In the genomic region with DNA sequence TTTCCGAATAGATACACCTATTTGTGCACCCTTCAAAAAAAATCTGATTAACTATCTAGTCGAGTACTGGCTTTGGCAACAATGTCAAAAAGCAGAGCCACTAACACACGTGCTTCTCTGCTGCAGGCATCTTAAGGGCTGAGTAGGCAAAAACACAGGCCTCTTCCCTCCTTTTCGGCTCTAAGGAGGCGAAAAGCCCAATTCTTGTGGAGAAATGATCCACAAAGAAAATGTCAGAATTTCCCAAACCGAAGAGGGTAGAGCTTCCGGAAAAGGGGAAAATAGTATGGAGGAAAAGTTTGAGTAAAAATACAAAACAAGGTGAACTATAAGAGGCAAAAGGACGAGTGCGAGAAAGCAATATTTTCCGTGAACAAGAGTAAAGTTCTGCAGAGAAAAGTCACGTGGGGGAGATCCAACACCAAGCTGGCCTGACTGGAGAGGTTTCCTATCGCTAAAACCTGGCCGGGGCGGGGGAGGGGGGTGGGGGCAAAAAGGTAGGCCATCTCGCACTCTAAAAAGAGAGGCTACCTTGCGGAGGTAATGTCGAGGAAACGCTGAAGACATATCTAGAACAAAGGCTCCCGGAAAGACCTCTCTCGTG, we compare ENCODE assay signal across 7 cellular contexts. TPM values are rescaled to one million over a fixed set of nuclear protein-coding genes. Genes with fewer than 3 reads are reported as not detected.
A peak's percentile ranks its signal among the peaks of the same experiment; 100 is the strongest.
DNase-seq lines count a peak whose midpoint lies in the region; ATAC-seq and TF ChIP-seq lines count a peak whose summit lies in the region.

No MANE protein-coding gene starts in this region.

- H3K4me1 Mint-ChIP-seq in activated naive CD4-positive, alpha-beta T cell treated with anti-CD3 and anti-CD28 coated beads for 36 hours (ENCODE audit: low read depth), result peaks cover 29% of the 10 kb centered on the region

- H3K27ac Mint-ChIP-seq in activated naive CD4-positive, alpha-beta T cell treated with anti-CD3 and anti-CD28 coated beads for 36 hours, result peak overlapping the region; percentile 99

- H3K27me3 Mint-ChIP-seq in activated naive CD4-positive, alpha-beta T cell treated with anti-CD3 and anti-CD28 coated beads for 36 hours (ENCODE audit: low read depth), result peaks cover 8% of the 10 kb centered on the region

- no peaks in the 10 kb centered on the region for H3K9me3 Mint-ChIP-seq in activated naive CD4-positive, alpha-beta T cell treated with anti-CD3 and anti-CD28 coated beads for 36 hours

- no peak for TF ChIP-seq CTCF in GM20000 (IDR thresholded peaks at IDR 0.05; ENCODE audit: extremely low read depth, missing control alignments)
- TF ChIP-seq CTCF in LNCaP clone FGC (IDR thresholded peaks at IDR 0.05; ENCODE audit: control insufficient read depth, extremely low read depth, insufficient read depth), result no peak
- TF ChIP-seq CTCF in right atrium auricular region (IDR thresholded peaks at IDR 0.05), result no peak
- TF ChIP-seq CTCF in sigmoid colon (IDR thresholded peaks at IDR 0.05), result no peak

- ATAC-seq in HG03139 (IDR thresholded peaks at IDR 0.05; ENCODE audit: unreplicated experiment), result no peak

- H3K9me3 ChIP-seq in right atrium auricular region, result no peaks in the 10 kb centered on the region
- no peaks in the 10 kb centered on the region for H3K9me3 ChIP-seq in sigmoid colon

- H3K4me3 Mint-ChIP-seq in activated naive CD4-positive, alpha-beta T cell treated with anti-CD3 and anti-CD28 coated beads for 36 hours, result peak overlapping the region; percentile 84

- peak overlapping the region; percentile 95 for H3K4me3 ChIP-seq in LNCaP clone FGC (ENCODE audit: low read depth, low read length)
- peak overlapping the region; percentile 75 to 85 for H3K4me3 ChIP-seq in right atrium auricular region
- peak overlapping the region; percentile 69 to 83 (median 78) for H3K4me3 ChIP-seq in sigmoid colon

- DNase-seq in DMS79 (lab: John Stamatoyannopoulos, UW), result peak; percentile 12
- DNase-seq in GM20000 (ENCODE audit: low spot score), result peak; percentile 4
- no peak for DNase-seq in LNCaP clone FGC (ENCODE audit: low read depth)
- peak; percentile 25 for DNase-seq in activated naive CD4-positive, alpha-beta T cell treated with anti-CD3 and anti-CD28 coated beads for 36 hours
- DNase-seq in right atrium auricular region (ENCODE audit: low spot score), result no peak
- no peak for DNase-seq in sigmoid colon

- H3K4me1 ChIP-seq in right atrium auricular region (peaks cover 0 to 19% of the 10 kb centered on the region in 2 donors), sigmoid colon (peaks cover 0 to 27% (median 19%) of the 10 kb centered on the region in 4 donors)

- no peak for TF ChIP-seq EP300 in sigmoid colon (IDR thresholded peaks at IDR 0.05)

- peaks cover 30% of the 10 kb centered on the region for H3K36me3 ChIP-seq in right atrium auricular region
- peaks cover 0 to 31% (median 17%) of the 10 kb centered on the region in 4 donors for H3K36me3 ChIP-seq in sigmoid colon

- 0% methylated on average over 20 of the region's 20 CpGs for WGBS in sigmoid colon, 2 donors

- intact Hi-C loops in activated naive CD4-positive, alpha-beta T cell treated with anti-CD3 and anti-CD28 coated beads for 36 hours (cut with micrococcal nuclease), result loop anchor here (2.0 to 5.0 kb wide), 3 partner anchors 17 to 1205 kb away; no protein-coding TSS in a partner anchor
- intact Hi-C loops in sigmoid colon (cut with DNase I), result no loop called here

- H3K27ac ChIP-seq in right atrium auricular region (peak overlapping the region; percentile 76 to 84), sigmoid colon (peak overlapping the region; percentile 84 to 86 (median 86))

- no peak for TF ChIP-seq POLR2A in sigmoid colon (IDR thresholded peaks at IDR 0.05)

- CTCF ChIA-PET in activated naive CD4-positive, alpha-beta T cell treated with anti-CD3 and anti-CD28 coated beads for 36 hours (lab: Charles Lee), result interaction anchor here (0.6 to 1.5 kb wide), 4 partner anchors 12 to 670 kb away, joined by 3 to 5 read pairs (median 4); no protein-coding TSS in a partner anchor

- H3K36me3 Mint-ChIP-seq in activated naive CD4-positive, alpha-beta T cell treated with anti-CD3 and anti-CD28 coated beads for 36 hours (ENCODE audit: low read depth), result peaks cover 19% of the 10 kb centered on the region

- H3K27me3 ChIP-seq in right atrium auricular region, result no peaks in the 10 kb centered on the region
- no peaks in the 10 kb centered on the region for H3K27me3 ChIP-seq in sigmoid colon

RNA-seq across cellular contexts. Expression of a gene that starts 0.6 kb away (rescaled TPM):
- total RNA-seq in activated naive CD4-positive, alpha-beta T cell treated with anti-CD3 and anti-CD28 coated beads for 36 hours, result 100 to 1,000 TPM; 107 to 114 TPM
- total RNA-seq in right atrium auricular region, result 10 to 100 TPM; 23.5 to 37.9 TPM
- total RNA-seq in sigmoid colon, result 100 to 1,000 TPM in 1 of 4 donors, 10 to 100 TPM in 3; 63.4 to 119 (median 85.2) TPM
- 10 to 100 TPM; 18.5 to 44.3 (median 19.2) TPM for polyA plus RNA-seq in sigmoid colon

RNA-seq across cellular contexts. Expression of a gene that starts 32.7 kb away (rescaled TPM):
- total RNA-seq in activated naive CD4-positive, alpha-beta T cell treated with anti-CD3 and anti-CD28 coated beads for 36 hours, result under 1 TPM in 1 of 2 experiments, not detected in 1; 0.05 TPM
- total RNA-seq in right atrium auricular region (1 to 10 TPM in 1 of 2 donors, under 1 TPM in 1; 0.52 to 4.6 TPM), sigmoid colon (10 to 100 TPM; 26.8 to 52.4 (median 38.7) TPM)
- 1 to 10 TPM in 1 of 3 donors, under 1 TPM in 2; 0.46 to 4.0 (median 0.60) TPM for polyA plus RNA-seq in sigmoid colon

Comparison
In these comparisons a context has a peak if more than half of its experiments do, and no peak if none do; other contexts are left out.
1. DNase-seq: peak in DMS79 (single experiment), GM20000 (single experiment) and activated naive CD4-positive, alpha-beta T cell treated with anti-CD3 and anti-CD28 coated beads for 36 hours (single experiment); none in LNCaP clone FGC (single experiment), right atrium auricular region (single experiment) and sigmoid colon (single experiment).
2. RNA of a gene that starts 32.7 kb away (total RNA-seq): 26.8 to 52.4 TPM in sigmoid colon; 0.52 to 4.6 TPM in right atrium auricular region and 0.05 TPM in activated naive CD4-positive, alpha-beta T cell treated with anti-CD3 and anti-CD28 coated beads for 36 hours; every median in the first group is over 4 times any median in the second.
3. Peak in every context shown above with its lines, with median percentiles within 50 percentile points of each other: H3K4me3 ChIP-seq.